1 cellular context compared by ENCODE assay signal in genomic region chr3:130621824-130622223, GRCh38.
TF ChIP-seq lines count a peak whose summit lies in the region.

No MANE protein-coding gene starts in this region.

TF ChIP-seq in GM23338, 12 proteins besides CTCF, POLR2A, EP300 and RAD21 (continued from another document):
- TF ChIP-seq REST (IDR thresholded peaks at IDR 0.05; ENCODE audit: unreplicated experiment) = no peak
- no peak for TF ChIP-seq STAT1 (IDR thresholded peaks at IDR 0.05; ENCODE audit: unreplicated experiment)
